Comparison of ENCODE assay signal across 8 cellular contexts in genomic region chr1:8201331-8201861, GRCh38.
A peak's percentile ranks its signal among the peaks of the same experiment; 100 is the strongest.
DNase-seq lines count a peak whose midpoint lies in the region; ATAC-seq, FAIRE-seq and TF ChIP-seq lines count a peak whose summit lies in the region.
"Had no signal": no experiment of that assay in that cellular context is flagged by ENCODE, and none has a peak within 500 bp of the region (broad histone marks: within the 10 kb centered on the region; RNA-seq: fewer than 3 reads in every experiment).

No MANE protein-coding gene starts in this region.

- no peak for FAIRE-seq in RCC 7860 (lab: Jason Lieb, UNC)
- FAIRE-seq: GM19239 had no signal

- intact Hi-C loops in upper lobe of right lung (cut with DNase I): no loop called here

- no peak for TF ChIP-seq CTCF in upper lobe of right lung (IDR thresholded peaks at IDR 0.05)

- H3K4me3 ChIP-seq in upper lobe of right lung: no peak overlapping the region

- peaks cover 39% of the 10 kb centered on the region for H3K4me1 ChIP-seq in upper lobe of right lung

- ATAC-seq in upper lobe of right lung (peak; percentile 74), HG02678 (IDR thresholded peaks at IDR 0.05; ENCODE audit: unreplicated experiment) (no peak)

- peak overlapping the region; percentile 96 for H3K27ac ChIP-seq in epithelial cell of prostate
- H3K27ac ChIP-seq in upper lobe of right lung: peak overlapping the region; percentile 79

- H3K36me3 ChIP-seq in upper lobe of right lung: no peaks in the 10 kb centered on the region

- H3K9me3 ChIP-seq in upper lobe of right lung: no peaks in the 10 kb centered on the region

- H3K27me3 ChIP-seq in upper lobe of right lung: no peaks in the 10 kb centered on the region

- DNase-seq in RCC 7860 (ENCODE audit: low spot score) (peak; percentile 63), epithelial cell of prostate (ENCODE audit: low read depth, low spot score) (no peak), myocyte (ENCODE audit: low read depth) (peak; percentile 36), upper lobe of right lung (no peak), kidney glomerular epithelial cell (lab: John Stamatoyannopoulos, UW) (no peak), GM19240 (ENCODE audit: insufficient read length, low spot score) (no peak)

Comparison
In these comparisons a context has a peak if more than half of its experiments do, and no peak if none do; other contexts are left out.
1. DNase-seq: peak in RCC 7860 (single experiment) and myocyte (single experiment); none in epithelial cell of prostate (single experiment), upper lobe of right lung (single experiment), kidney glomerular epithelial cell (single experiment) and GM19240 (single experiment).